In the genomic region with DNA sequence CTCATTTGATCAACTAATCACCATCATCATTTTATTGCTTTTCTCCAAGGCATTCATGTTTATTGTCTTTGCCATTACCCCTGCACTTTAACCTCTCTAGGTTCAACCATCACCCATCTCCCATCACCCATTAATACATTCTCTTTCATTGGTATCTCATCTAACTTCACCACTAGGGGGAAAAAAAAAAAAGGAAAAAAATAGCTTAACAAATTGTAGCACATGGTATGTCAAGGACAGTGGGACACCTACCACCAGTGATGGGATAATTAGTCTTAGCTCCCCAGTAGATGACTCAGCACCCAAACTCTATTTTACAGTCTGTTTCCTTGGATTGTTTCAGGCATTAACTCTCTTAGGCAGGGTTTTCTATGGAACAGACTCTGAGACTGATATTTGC, we compare ENCODE assay signal across 18 cellular contexts.
A peak's percentile ranks its signal among the peaks of the same experiment; 100 is the strongest.
DNase-seq lines count a peak whose midpoint lies in the region; ATAC-seq and TF ChIP-seq lines count a peak whose summit lies in the region.
"Had no signal": no experiment of that assay in that cellular context is flagged by ENCODE, and none has a peak within 500 bp of the region (broad histone marks: within the 10 kb centered on the region; RNA-seq: fewer than 3 reads in every experiment).

No MANE protein-coding gene starts in this region.

- CTCF ChIA-PET in CD4-positive, alpha-beta T cell (lab: Charles Lee) = no interaction called here

- H3K4me3 Mint-ChIP-seq in endothelial cell (ENCODE audit: unreplicated experiment) (no peak overlapping the region), neural crest cell (no peak overlapping the region)
- H3K4me3 Mint-ChIP-seq in CD4-positive, alpha-beta T cell = no peak overlapping the region
- H3K4me3 Mint-ChIP-seq: CD14-positive monocyte had no signal

- H3K4me1 Mint-ChIP-seq in endothelial cell (ENCODE audit: unreplicated experiment) (no peaks in the 10 kb centered on the region), neural crest cell (no peaks in the 10 kb centered on the region)
- no peaks in the 10 kb centered on the region for H3K4me1 Mint-ChIP-seq in CD4-positive, alpha-beta T cell (ENCODE audit: low read depth)
- H3K4me1 Mint-ChIP-seq: CD14-positive monocyte had no signal

- no peak for DNase-seq in BE2C
- DNase-seq in Karpas-422 = peak; percentile 58
- DNase-seq in endothelial cell (ENCODE audit: low spot score) = no peak
- DNase-seq in neural crest cell (ENCODE audit: low read depth, low spot score) = no peak
- no peak for DNase-seq in CD4-positive, alpha-beta T cell
- DNase-seq in dermis blood vessel endothelial cell = no peak
- no peak for DNase-seq in pons (ENCODE audit: low spot score)
- DNase-seq: Caco-2, DMS153, MV-4-11, NCI-H1417 treated with DMSO at 0.1 percent for 48 hours, NCI-H2081, NCI-H748 treated with DMSO at 0.1 percent for 48 hours had no signal

- ATAC-seq in CD4-positive, alpha-beta T cell (ENCODE audit: poor library complexity) = no peak

- no peak overlapping the region for H3K27ac ChIP-seq in Karpas-422 (ENCODE audit: low read length)
- no peak overlapping the region for H3K27ac ChIP-seq in CD4-positive, alpha-beta T cell (ENCODE audit: low read depth, low read length)
- H3K27ac ChIP-seq: A549, HL-60, RWPE1 had no signal

- H3K9me3 Mint-ChIP-seq in endothelial cell (ENCODE audit: unreplicated experiment) = no peaks in the 10 kb centered on the region
- peaks cover 13% of the 10 kb centered on the region for H3K9me3 Mint-ChIP-seq in neural crest cell
- peaks cover 12% of the 10 kb centered on the region for H3K9me3 Mint-ChIP-seq in CD4-positive, alpha-beta T cell

- H4K20me1 ChIP-seq in Karpas-422 (ENCODE audit: insufficient read depth, low read depth, low read length) = no peaks in the 10 kb centered on the region

- H3K27ac Mint-ChIP-seq in endothelial cell (ENCODE audit: unreplicated experiment) (no peak overlapping the region), neural crest cell (ENCODE audit: unreplicated experiment) (peak overlapping the region; percentile 8)
- no peak overlapping the region for H3K27ac Mint-ChIP-seq in CD4-positive, alpha-beta T cell
- H3K27ac Mint-ChIP-seq: CD14-positive monocyte had no signal

- no peaks in the 10 kb centered on the region for H3K9me2 ChIP-seq in Karpas-422 (replicated peaks; ENCODE audit: insufficient read depth, low read length)

- H3K36me3 Mint-ChIP-seq in endothelial cell (ENCODE audit: low read depth, unreplicated experiment) = no peaks in the 10 kb centered on the region
- H3K36me3 Mint-ChIP-seq in neural crest cell (ENCODE audit: low read depth) = peaks cover 3% of the 10 kb centered on the region
- H3K36me3 Mint-ChIP-seq in CD4-positive, alpha-beta T cell (ENCODE audit: low read depth) = no peaks in the 10 kb centered on the region
- H3K36me3 Mint-ChIP-seq: CD14-positive monocyte had no signal

- H3K27me3 ChIP-seq in BE2C (no peaks in the 10 kb centered on the region), Karpas-422 (ENCODE audit: low read length) (no peaks in the 10 kb centered on the region)
- H3K27me3 ChIP-seq in CD4-positive, alpha-beta T cell (ENCODE audit: control insufficient read depth, insufficient read depth, low read length) = no peaks in the 10 kb centered on the region

- H3K27me3 Mint-ChIP-seq in endothelial cell (ENCODE audit: unreplicated experiment) (no peaks in the 10 kb centered on the region), neural crest cell (ENCODE audit: low read depth) (no peaks in the 10 kb centered on the region)
- H3K27me3 Mint-ChIP-seq in CD4-positive, alpha-beta T cell = no peaks in the 10 kb centered on the region

- H3K4me2 ChIP-seq in Karpas-422 (ENCODE audit: low read depth, low read length, poor library complexity, severe bottlenecking) = no peak overlapping the region
- H3K4me2 ChIP-seq: A549 had no signal

- no peak overlapping the region for H2AFZ ChIP-seq in Karpas-422 (ENCODE audit: low read length)

- TF ChIP-seq CTCF in BE2C (IDR thresholded peaks at IDR 0.05; ENCODE audit: low read depth, low read length) = peak; percentile 23
- TF ChIP-seq CTCF in endothelial cell (IDR thresholded peaks at IDR 0.05; ENCODE audit: unreplicated experiment) = peak; percentile 60
- TF ChIP-seq CTCF in neural crest cell (conservative IDR thresholded peaks at IDR 0.05) = peak; percentile 35
- TF ChIP-seq CTCF in CD4-positive, alpha-beta T cell (IDR thresholded peaks at IDR 0.05) = no peak

- H3K4me1 ChIP-seq in BE2C (no peaks in the 10 kb centered on the region), Karpas-422 (ENCODE audit: low read length) (no peaks in the 10 kb centered on the region)
- H3K4me1 ChIP-seq: A549, Caco-2, HAP-1 had no signal

- H3K9me3 ChIP-seq in BE2C (no peaks in the 10 kb centered on the region), Karpas-422 (ENCODE audit: low read length) (no peaks in the 10 kb centered on the region)
- peaks cover 4% of the 10 kb centered on the region for H3K9me3 ChIP-seq in CD4-positive, alpha-beta T cell (ENCODE audit: control insufficient read depth, low read length)
- H3K9me3 ChIP-seq: A549, HAP-1 had no signal

- H3K9ac ChIP-seq in Karpas-422 (ENCODE audit: low read length) = no peak overlapping the region

- intact Hi-C loops in CD4-positive, alpha-beta T cell (cut with DNase I, micrococcal nuclease) = no loop called here

- POLR2A ChIA-PET in CD4-positive, alpha-beta T cell (lab: Charles Lee) = no interaction called here

- no peak overlapping the region for H3K4me3 ChIP-seq in BE2C (ENCODE audit: low read depth, low read length)
- H3K4me3 ChIP-seq in Karpas-422 (ENCODE audit: low read length) = no peak overlapping the region
- H3K4me3 ChIP-seq: A549, HAP-1 had no signal

- H3K36me3 ChIP-seq in BE2C (no peaks in the 10 kb centered on the region), Karpas-422 (ENCODE audit: insufficient read depth, low read length) (no peaks in the 10 kb centered on the region)
- H3K36me3 ChIP-seq: HAP-1 had no signal

- H3K79me2 ChIP-seq in Karpas-422 (ENCODE audit: low read length) = no peaks in the 10 kb centered on the region
